ENCODE assay signal across 8 cellular contexts in genomic region chr6:132401120-132401940, GRCh38. TPM values are rescaled to one million over a fixed set of nuclear protein-coding genes. Genes with fewer than 3 reads are reported as not detected.
A peak's percentile ranks its signal among the peaks of the same experiment; 100 is the strongest.
DNase-seq lines count a peak whose midpoint lies in the region; ATAC-seq and TF ChIP-seq lines count a peak whose summit lies in the region.

MOXD1 (minus strand) TSS chr6:132401475; CDS start chr6:132401426, 49 bp downstream.

- peak within 1 kb of the TSS; percentile 71 for H2AFZ ChIP-seq in PC-9

- ATAC-seq in HG02759 (IDR thresholded peaks at IDR 0.05; ENCODE audit: unreplicated experiment): peak; percentile 69

- H4K20me1 ChIP-seq in PC-9 (ENCODE audit: insufficient read depth): no peaks in the 10 kb centered on the region

- peaks cover 65% of the 10 kb centered on the region for H3K27me3 Mint-ChIP-seq in activated CD4-positive, alpha-beta T cell treated with anti-CD3 and anti-CD28 coated beads, Interleukin-2, amount 10 ng/mL, durations not matched to agents 7 days and 5 days

- H3K36me3 ChIP-seq in PC-9 (ENCODE audit: low read depth): no peaks in the 10 kb centered on the region

- BruUV-seq in PC-9 (replicated peaks; lab: Mats Ljungman, UMichigan): no TSS peak

- no peak within 1 kb of the TSS for H3K27ac ChIP-seq in PC-9

- H3K9me2 ChIP-seq in PC-9 (ENCODE audit: insufficient read depth): no peaks in the 10 kb centered on the region

- no peak for DNase-seq in activated CD4-positive, alpha-beta T cell treated with anti-CD3 and anti-CD28 coated beads, Interleukin-2, amount 10 ng/mL, durations not matched to agents 7 days and 5 days
- no peak for DNase-seq in activated CD4-positive, alpha-beta T cell treated with anti-CD3 and anti-CD28 coated beads, Interleukin-2, amount 50 U/mL, for 48 hours
- DNase-seq in PC-9: peak in 1 of 2 experiments; percentile 56
- DNase-seq in epidermal melanocyte (ENCODE audit: insufficient read length, low spot score): peak; percentile 67
- no peak for DNase-seq in ureter (ENCODE audit: low spot score)
- no peak for DNase-seq in MV-4-11 (lab: John Stamatoyannopoulos, UW)

- H3K4me3 ChIP-seq in PC-9 (peak within 1 kb of the TSS; percentile 49; the same call in 1 of the 2 replicates), mononuclear cell (ENCODE audit: low read length) (peak within 1 kb of the TSS; percentile 24)

- H3K4me3 Mint-ChIP-seq in activated CD4-positive, alpha-beta T cell treated with anti-CD3 and anti-CD28 coated beads, Interleukin-2, amount 10 ng/mL, durations not matched to agents 7 days and 5 days: peak within 1 kb of the TSS; percentile 22

- peak within 1 kb of the TSS; percentile 69 for H3K4me2 ChIP-seq in PC-9

- H3K27me3 ChIP-seq in PC-9 (ENCODE audit: insufficient read depth, low read depth): no peaks in the 10 kb centered on the region
- peaks cover 79% of the 10 kb centered on the region for H3K27me3 ChIP-seq in mononuclear cell (ENCODE audit: insufficient read depth, low read length)

- POLR2A ChIA-PET in activated CD4-positive, alpha-beta T cell treated with anti-CD3 and anti-CD28 coated beads, Interleukin-2, amount 10 ng/mL, durations not matched to agents 7 days and 5 days (lab: Charles Lee): no interaction called here
- POLR2A ChIA-PET in PC-9 (lab: Charles Lee; ENCODE audit: unreplicated experiment): interaction anchor here (0.5 kb wide), 1 partner anchor 520 kb away, joined by 17 read pairs; no protein-coding TSS in a partner anchor

- no peaks in the 10 kb centered on the region for H3K79me2 ChIP-seq in PC-9 (ENCODE audit: low read depth)

- no peaks in the 10 kb centered on the region for H3K9me3 ChIP-seq in PC-9 (ENCODE audit: insufficient read depth, low read depth)
- no peaks in the 10 kb centered on the region for H3K9me3 ChIP-seq in mononuclear cell (ENCODE audit: low read depth, low read length)

- H3K9me3 Mint-ChIP-seq in activated CD4-positive, alpha-beta T cell treated with anti-CD3 and anti-CD28 coated beads, Interleukin-2, amount 10 ng/mL, durations not matched to agents 7 days and 5 days: no peaks in the 10 kb centered on the region

- CTCF ChIA-PET in activated CD4-positive, alpha-beta T cell treated with anti-CD3 and anti-CD28 coated beads, Interleukin-2, amount 10 ng/mL, durations not matched to agents 7 days and 5 days (lab: Charles Lee): interaction anchor here (0.6 kb wide), 1 partner anchor 1002 kb away, joined by 3 read pairs; no protein-coding TSS in a partner anchor
- CTCF ChIA-PET in PC-9 (lab: Charles Lee): no interaction called here

- H3F3A ChIP-seq in PC-9 (ENCODE audit: insufficient read depth, low read depth): peaks cover 4% of the 10 kb centered on the region; the same call in 1 of the 2 replicates

- peaks cover 16% of the 10 kb centered on the region for H3K4me1 ChIP-seq in PC-9 (replicated peaks; ENCODE audit: insufficient read depth)
- H3K4me1 ChIP-seq in mononuclear cell (ENCODE audit: insufficient read depth, low read length): peaks cover 13% of the 10 kb centered on the region

- no peak within 1 kb of the TSS for H3K27ac Mint-ChIP-seq in activated CD4-positive, alpha-beta T cell treated with anti-CD3 and anti-CD28 coated beads, Interleukin-2, amount 10 ng/mL, durations not matched to agents 7 days and 5 days

- TF ChIP-seq CTCF in PC-9 (conservative IDR thresholded peaks at IDR 0.05): no peak

- no peaks in the 10 kb centered on the region for H3K36me3 Mint-ChIP-seq in activated CD4-positive, alpha-beta T cell treated with anti-CD3 and anti-CD28 coated beads, Interleukin-2, amount 10 ng/mL, durations not matched to agents 7 days and 5 days (ENCODE audit: low read depth)

- H3K4me1 Mint-ChIP-seq in activated CD4-positive, alpha-beta T cell treated with anti-CD3 and anti-CD28 coated beads, Interleukin-2, amount 10 ng/mL, durations not matched to agents 7 days and 5 days: peaks cover 4% of the 10 kb centered on the region

- intact Hi-C loops in PC-9 (cut with micrococcal nuclease; ENCODE audit: unreplicated experiment): loop anchor here (5.0 kb wide), 1 partner anchor 81 kb away; no protein-coding TSS in a partner anchor

RNA-seq across cellular contexts. Expression of gene MOXD1, which starts in this region (rescaled TPM):
- not detected for total RNA-seq in activated CD4-positive, alpha-beta T cell treated with anti-CD3 and anti-CD28 coated beads, Interleukin-2, amount 10 ng/mL, durations not matched to agents 7 days and 5 days
- total RNA-seq in PC-9 (2021) (1.0 and 1.3 TPM in 2 replicates), mononuclear cell (0.52 TPM), ureter (13.8 TPM)
